Comparison of ENCODE assay signal across 22 cellular contexts in genomic region chr11:106551744-106552671, GRCh38.
A peak's percentile ranks its signal among the peaks of the same experiment; 100 is the strongest.
DNase-seq lines count a peak whose midpoint lies in the region; ATAC-seq, FAIRE-seq and TF ChIP-seq lines count a peak whose summit lies in the region.
"Had no signal": no experiment of that assay in that cellular context is flagged by ENCODE, and none has a peak within 500 bp of the region (broad histone marks: within the 10 kb centered on the region; RNA-seq: fewer than 3 reads in every experiment).

No MANE protein-coding gene starts in this region.

- CTCF ChIA-PET in activated CD4-positive, alpha-beta memory T cell treated with anti-CD3 and anti-CD28 coated beads, Interleukin-2, amount 10 ng/mL, durations not matched to agents 7 days and 5 days (lab: Charles Lee): no interaction called here

- no peaks in the 10 kb centered on the region for H3K27me3 Mint-ChIP-seq in activated CD4-positive, alpha-beta memory T cell treated with anti-CD3 and anti-CD28 coated beads, Interleukin-2, amount 10 ng/mL, durations not matched to agents 7 days and 5 days
- H3K27me3 Mint-ChIP-seq: B cell had no signal

- peaks cover 35% of the 10 kb centered on the region for H3K9me3 ChIP-seq in DND-41 (ENCODE audit: insufficient read depth, low read length, severe bottlenecking)
- no peaks in the 10 kb centered on the region for H3K9me3 ChIP-seq in kidney (ENCODE audit: control insufficient read depth in 1 of 2, low read length in 2 of 2)
- H3K9me3 ChIP-seq in upper lobe of right lung: no peaks in the 10 kb centered on the region
- peaks cover 0 to 6% (median 0%) of the 10 kb centered on the region in 3 donors for H3K9me3 ChIP-seq in tibial artery
- H3K9me3 ChIP-seq: A549, HAP-1 had no signal

- POLR2A ChIA-PET in activated CD4-positive, alpha-beta memory T cell treated with anti-CD3 and anti-CD28 coated beads, Interleukin-2, amount 10 ng/mL, durations not matched to agents 7 days and 5 days (lab: Charles Lee): no interaction called here

- H3K36me3 ChIP-seq in DND-41 (ENCODE audit: insufficient read depth, low read length) (peaks cover 12% of the 10 kb centered on the region; the same call in 1 of the 2 replicates), kidney (ENCODE audit: control insufficient read depth in 1 of 2, insufficient read depth in 2 of 2, low read length in 2 of 2) (no peaks in the 10 kb centered on the region), upper lobe of right lung (no peaks in the 10 kb centered on the region), tibial artery (no peaks in the 10 kb centered on the region)
- H3K36me3 ChIP-seq: HAP-1 had no signal

- peaks cover 8% of the 10 kb centered on the region for H3K9me3 Mint-ChIP-seq in activated CD4-positive, alpha-beta memory T cell treated with anti-CD3 and anti-CD28 coated beads, Interleukin-2, amount 10 ng/mL, durations not matched to agents 7 days and 5 days

- intact Hi-C loops in kidney (cut with DNase I) (no loop called here), posterior vena cava (cut with DNase I) (no loop called here), upper lobe of right lung (cut with DNase I) (no loop called here), tibial artery (cut with DNase I; ENCODE audit: low total_unique reads) (no loop called here)

- H3K4me1 ChIP-seq in DND-41 (ENCODE audit: insufficient read depth, low read length) (peaks cover 20% of the 10 kb centered on the region), kidney (ENCODE audit: control insufficient read depth in 1 of 2, insufficient read depth in 1 of 2, low read depth in 1 of 2, low read length in 2 of 2) (no peaks in the 10 kb centered on the region), upper lobe of right lung (no peaks in the 10 kb centered on the region), tibial artery (no peaks in the 10 kb centered on the region)
- H3K4me1 ChIP-seq: A549, HAP-1 had no signal

- H4K20me1 ChIP-seq in DND-41 (ENCODE audit: insufficient read depth, low read length): no peaks in the 10 kb centered on the region

- no peak overlapping the region for H3K27ac Mint-ChIP-seq in activated CD4-positive, alpha-beta memory T cell treated with anti-CD3 and anti-CD28 coated beads, Interleukin-2, amount 10 ng/mL, durations not matched to agents 7 days and 5 days
- H3K27ac Mint-ChIP-seq: B cell had no signal

- H3K27me3 ChIP-seq in DND-41 (ENCODE audit: insufficient read depth, low read length, poor library complexity) (no peaks in the 10 kb centered on the region), upper lobe of right lung (no peaks in the 10 kb centered on the region), tibial artery (no peaks in the 10 kb centered on the region)

- H3K9ac ChIP-seq in DND-41 (ENCODE audit: low read depth, low read length): no peak overlapping the region
- H3K9ac ChIP-seq in kidney (ENCODE audit: low read length in 2 of 2): no peak overlapping the region
- H3K9ac ChIP-seq: KMS-11, SK-N-SH had no signal

- FAIRE-seq in kidney (lab: Jason Lieb, UNC): no peak
- FAIRE-seq: A549 had no signal

- H3K4me2 ChIP-seq in DND-41 (ENCODE audit: insufficient read depth, low read length): no peak overlapping the region
- H3K4me2 ChIP-seq: A549, KMS-11, SK-N-SH had no signal

- no peak overlapping the region; the same call in 1 of the 2 replicates for H2AFZ ChIP-seq in DND-41 (ENCODE audit: low read depth, low read length)

- H3K4me1 Mint-ChIP-seq in activated CD4-positive, alpha-beta memory T cell treated with anti-CD3 and anti-CD28 coated beads, Interleukin-2, amount 10 ng/mL, durations not matched to agents 7 days and 5 days: no peaks in the 10 kb centered on the region
- H3K4me1 Mint-ChIP-seq: B cell had no signal

- H3K4me3 Mint-ChIP-seq in activated CD4-positive, alpha-beta memory T cell treated with anti-CD3 and anti-CD28 coated beads, Interleukin-2, amount 10 ng/mL, durations not matched to agents 7 days and 5 days: no peak overlapping the region
- H3K4me3 Mint-ChIP-seq: B cell had no signal

- H3K36me3 Mint-ChIP-seq in activated CD4-positive, alpha-beta memory T cell treated with anti-CD3 and anti-CD28 coated beads, Interleukin-2, amount 10 ng/mL, durations not matched to agents 7 days and 5 days (ENCODE audit: low read depth): no peaks in the 10 kb centered on the region

- no peaks in the 10 kb centered on the region for H3K79me2 ChIP-seq in DND-41 (ENCODE audit: insufficient read depth, low read length)

- no peak for TF ChIP-seq CTCF in DND-41 (IDR thresholded peaks at IDR 0.05; ENCODE audit: borderline replicate concordance, extremely low read depth, low read length, poor library complexity, severe bottlenecking)
- no peak for TF ChIP-seq CTCF in kidney (IDR thresholded peaks at IDR 0.05; ENCODE audit: borderline replicate concordance, extremely low read depth, insufficient read depth)
- TF ChIP-seq CTCF in upper lobe of right lung (IDR thresholded peaks at IDR 0.05): no peak
- no peak for TF ChIP-seq CTCF in tibial artery (IDR thresholded peaks at IDR 0.05)

- DNase-seq in DND-41 (no peak), kidney (peak; percentile 48), posterior vena cava (ENCODE audit: low spot score) (peak; percentile 58), upper lobe of right lung (peak; percentile 38), tibial artery (no peak)
- DNase-seq in activated CD4-positive, alpha-beta memory T cell treated with anti-CD3 and anti-CD28 coated beads, Interleukin-2, amount 10 ng/mL, durations not matched to agents 7 days and 5 days: no peak
- DNase-seq in stimulated activated CD4-positive, alpha-beta T cell treated with anti-CD3 and anti-CD28 coated beads, Interleukin-2, amount 100 ng/mL, for 24 hours: no peak
- DNase-seq: NCI-H1092 treated with DMSO at 0.1 percent for 48 hours; NCI-H1436 treated with DMSO at 0.1 percent for 48 hours; NCI-H2029 treated with DMSO at 0.1 percent for 48 hours; NCI-H345; NCI-H524; NCI-H774; NK-92 treated with Interleukin-12 subunit alpha and Interleukin-12 subunit beta, amount 100 ng/mL, for 24 hours; SIG-M5; SK-N-SH had no signal

- H3K27ac ChIP-seq in DND-41 (ENCODE audit: low read length) (peak overlapping the region; percentile 34; the same call in 1 of the 2 replicates), kidney (ENCODE audit: low read depth in 2 of 2, low read length in 2 of 2) (no peak overlapping the region), upper lobe of right lung (no peak overlapping the region), tibial artery (no peak overlapping the region)
- H3K27ac ChIP-seq: A549, HL-60, KMS-11, RWPE1 had no signal

- no peak for ATAC-seq in DND-41 (ENCODE audit: insufficient read depth, low read depth)
- ATAC-seq in upper lobe of right lung: peak; percentile 47
- ATAC-seq: A549 had no signal

- H3K4me3 ChIP-seq in DND-41 (ENCODE audit: low read depth in 1 of 2, low read length in 2 of 2) (no peak overlapping the region), kidney (ENCODE audit: low read length in 2 of 2) (no peak overlapping the region), upper lobe of right lung (no peak overlapping the region), tibial artery (no peak overlapping the region)
- H3K4me3 ChIP-seq: A549, HAP-1 had no signal

Comparison
In these comparisons a context has a peak if more than half of its experiments do, and no peak if none do; other contexts are left out.
1. DNase-seq: peak in kidney (single experiment), posterior vena cava (single experiment) and upper lobe of right lung (single experiment); none in DND-41 (single experiment), tibial artery (0 of 2), activated CD4-positive, alpha-beta memory T cell treated with anti-CD3 and anti-CD28 coated beads, Interleukin-2, amount 10 ng/mL, durations not matched to agents 7 days and 5 days (single experiment) and stimulated activated CD4-positive, alpha-beta T cell treated with anti-CD3 and anti-CD28 coated beads, Interleukin-2, amount 100 ng/mL, for 24 hours (0 of 2).